Comparison of ENCODE assay signal across 8 cellular contexts in the genomic region with DNA sequence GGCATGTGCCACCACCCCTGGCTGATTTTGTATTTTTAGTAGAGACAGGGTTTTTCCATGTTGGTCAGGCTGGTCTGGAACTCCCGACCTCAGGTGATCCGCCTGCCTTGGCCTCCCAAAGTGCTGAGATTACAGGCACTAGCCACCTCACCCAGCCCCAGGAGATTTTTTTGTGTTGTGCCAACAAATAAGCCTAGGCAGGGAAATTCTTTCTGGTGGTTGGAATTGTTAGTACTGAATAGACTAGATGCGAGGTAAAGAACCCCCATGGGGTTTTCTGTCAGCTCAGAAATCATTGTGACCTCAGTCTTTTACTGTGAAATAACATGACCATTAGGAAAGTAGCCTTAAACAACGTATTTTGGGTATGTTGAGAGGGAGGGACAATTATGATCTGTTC. TPM values are rescaled to one million over a fixed set of nuclear protein-coding genes. Genes with fewer than 3 reads are reported as not detected.
DNase-seq lines count a peak whose midpoint lies in the region; ATAC-seq and TF ChIP-seq lines count a peak whose summit lies in the region.
"Not testable (repeated sequence)": the region's sequence is repeated elsewhere in the genome, so short reads cannot be mapped to it uniquely, and the experiment has no call there.
"Had no signal": no experiment of that assay in that cellular context is flagged by ENCODE, and none has a peak within 500 bp of the region (broad histone marks: within the 10 kb centered on the region; RNA-seq: fewer than 3 reads in every experiment).

No MANE protein-coding gene starts in this region.

- not testable (repeated sequence) for H3K36me3 Mint-ChIP-seq in neural crest cell (ENCODE audit: low read depth)
- H3K36me3 Mint-ChIP-seq in stimulated activated memory B cell treated with anti-CD40 and anti-IgM and Interleukin-4, amounts not matched to agents 10 μg/mL and 1 μg/mL and 100 μg/mL, for 72 hours = peaks cover 10% of the 10 kb centered on the region

- intact Hi-C loops in breast epithelium (cut with DNase I; ENCODE audit: low total_unique reads) = not testable (repeated sequence)

- H3K27ac Mint-ChIP-seq in neural crest cell (ENCODE audit: unreplicated experiment) = not testable (repeated sequence)
- peak overlapping the region; percentile 65 for H3K27ac Mint-ChIP-seq in stimulated activated memory B cell treated with anti-CD40 and anti-IgM and Interleukin-4, amounts not matched to agents 10 μg/mL and 1 μg/mL and 100 μg/mL, for 72 hours

- not testable (repeated sequence) for H3K9ac ChIP-seq in HUES64 (ENCODE audit: low read depth, low read length)
- H3K9ac ChIP-seq in SK-N-MC (ENCODE audit: insufficient read length) = peak overlapping the region; percentile 53

- TF ChIP-seq POLR2A in breast epithelium (IDR thresholded peaks at IDR 0.05) = not testable (repeated sequence)

- H3K4me1 Mint-ChIP-seq in neural crest cell = peaks cover 49% of the 10 kb centered on the region
- peaks cover 47% of the 10 kb centered on the region for H3K4me1 Mint-ChIP-seq in stimulated activated memory B cell treated with anti-CD40 and anti-IgM and Interleukin-4, amounts not matched to agents 10 μg/mL and 1 μg/mL and 100 μg/mL, for 72 hours

- H3K27me3 ChIP-seq in HUES64 (ENCODE audit: insufficient read depth, low read length); breast epithelium; right atrium auricular region: not testable (repeated sequence)

- DNase-seq in ELF-1 (ENCODE audit: low read depth, low spot score) = peak; percentile 78
- not testable (repeated sequence) for DNase-seq in SK-N-MC (ENCODE audit: low read depth, low spot score); breast epithelium (ENCODE audit: low spot score in 2 of 2); right atrium auricular region (ENCODE audit: low spot score); neural crest cell (ENCODE audit: low read depth, low spot score)

- H3K4me3 Mint-ChIP-seq in neural crest cell = peak overlapping the region; percentile 71
- H3K4me3 Mint-ChIP-seq in stimulated activated memory B cell treated with anti-CD40 and anti-IgM and Interleukin-4, amounts not matched to agents 10 μg/mL and 1 μg/mL and 100 μg/mL, for 72 hours = peak overlapping the region; percentile 56

- not testable (repeated sequence) for H3K36me3 ChIP-seq in HUES64 (ENCODE audit: insufficient read depth, low read length); SK-N-MC (ENCODE audit: insufficient read depth, low read length); breast epithelium; right atrium auricular region

- H3K27me3 Mint-ChIP-seq in neural crest cell (ENCODE audit: low read depth); stimulated activated memory B cell treated with anti-CD40 and anti-IgM and Interleukin-4, amounts not matched to agents 10 μg/mL and 1 μg/mL and 100 μg/mL, for 72 hours: not testable (repeated sequence)

- WGBS in HUES64 = 58% methylated on average over 4 of the region's 4 CpGs

- H3K9me3 Mint-ChIP-seq in neural crest cell; stimulated activated memory B cell treated with anti-CD40 and anti-IgM and Interleukin-4, amounts not matched to agents 10 μg/mL and 1 μg/mL and 100 μg/mL, for 72 hours: not testable (repeated sequence)

- ATAC-seq in stimulated activated memory B cell treated with anti-CD40 and anti-IgM and Interleukin-4, amounts not matched to agents 10 μg/mL and 1 μg/mL and 100 μg/mL, for 72 hours = not testable (repeated sequence)

- not testable (repeated sequence) for H3K9me3 ChIP-seq in HUES64 (ENCODE audit: insufficient read depth, low read depth, low read length); SK-N-MC (ENCODE audit: low read depth, low read length); breast epithelium; right atrium auricular region

- peaks cover 15% of the 10 kb centered on the region for H3K4me1 ChIP-seq in HUES64 (ENCODE audit: insufficient read depth, low read length)
- not testable (repeated sequence) for H3K4me1 ChIP-seq in breast epithelium
- peaks cover 0 to 34% of the 10 kb centered on the region in 2 donors for H3K4me1 ChIP-seq in right atrium auricular region

- TF ChIP-seq CTCF in breast epithelium (IDR thresholded peaks at IDR 0.05); right atrium auricular region (IDR thresholded peaks at IDR 0.05); neural crest cell (conservative IDR thresholded peaks at IDR 0.05): not testable (repeated sequence)

- not testable (repeated sequence) for H3K4me3 ChIP-seq in HUES64 (ENCODE audit: low read length); breast epithelium; right atrium auricular region
- peak overlapping the region; percentile 25; the same call in 1 of the 2 replicates for H3K4me3 ChIP-seq in SK-N-MC

- peak overlapping the region; percentile 33; the same call in 1 of the 2 replicates for H3K27ac ChIP-seq in HUES64 (ENCODE audit: low read depth, low read length)
- not testable (repeated sequence) for H3K27ac ChIP-seq in SK-N-MC
- H3K27ac ChIP-seq in breast epithelium = peak overlapping the region; percentile 72
- peak overlapping the region; percentile 55 to 70 for H3K27ac ChIP-seq in right atrium auricular region

RNA-seq across cellular contexts. Expression of gene SPECC1L, which starts 3.3 kb away (rescaled TPM):
- 25.3 TPM for polyA plus RNA-seq in HUES64 (2013, experiment 1 of 2)
- 28.4 TPM for polyA plus RNA-seq in HUES64 (2013, experiment 2 of 2)
- total RNA-seq in breast epithelium = 10 to 100 TPM; 33.4 to 61.0 (median 53.7) TPM
- 10 to 100 TPM; 33.6 to 39.1 TPM for total RNA-seq in right atrium auricular region
- 121 and 123 TPM in 2 replicates for total RNA-seq in neural crest cell

RNA-seq across cellular contexts. Expression of gene GGT5, which starts 29.0 kb away (rescaled TPM):
- polyA plus RNA-seq in HUES64 (2013, experiment 1 of 2) = not detected
- polyA plus RNA-seq in HUES64 (2013, experiment 2 of 2) = not detected
- 100 to 1,000 TPM in 1 of 3 donors, 10 to 100 TPM in 2; 27.1 to 114 (median 61.0) TPM for total RNA-seq in breast epithelium
- 10 to 100 TPM; 36.2 to 58.7 TPM for total RNA-seq in right atrium auricular region
- total RNA-seq in neural crest cell = 0.56 and 0.59 TPM in 2 replicates
- total RNA-seq: CD4-positive, CD25-positive, alpha-beta regulatory T cell had no signal
- polyA plus RNA-seq: CD4-positive, CD25-positive, alpha-beta regulatory T cell had no signal

Comparison
In these comparisons a context has a peak if more than half of its experiments do, and no peak if none do; other contexts are left out.
1. RNA of gene GGT5, which starts 29.0 kb away (total RNA-seq): 27.1 to 114 TPM in breast epithelium and 36.2 to 58.7 TPM in right atrium auricular region; 0.56 to 0.59 TPM in neural crest cell; every median in the first group is over 10 times any median in the second.